Comparison of ENCODE assay signal across 1 cellular context in genomic region chr1:174999216-174999925, GRCh38.
TF ChIP-seq lines count a peak whose summit lies in the region.

No MANE protein-coding gene starts in this region.

TF ChIP-seq in GM12878, 131 proteins besides CTCF, POLR2A, EP300 and RAD21 (continued from another document and continues in another):
- TF ChIP-seq, protein P1, sequence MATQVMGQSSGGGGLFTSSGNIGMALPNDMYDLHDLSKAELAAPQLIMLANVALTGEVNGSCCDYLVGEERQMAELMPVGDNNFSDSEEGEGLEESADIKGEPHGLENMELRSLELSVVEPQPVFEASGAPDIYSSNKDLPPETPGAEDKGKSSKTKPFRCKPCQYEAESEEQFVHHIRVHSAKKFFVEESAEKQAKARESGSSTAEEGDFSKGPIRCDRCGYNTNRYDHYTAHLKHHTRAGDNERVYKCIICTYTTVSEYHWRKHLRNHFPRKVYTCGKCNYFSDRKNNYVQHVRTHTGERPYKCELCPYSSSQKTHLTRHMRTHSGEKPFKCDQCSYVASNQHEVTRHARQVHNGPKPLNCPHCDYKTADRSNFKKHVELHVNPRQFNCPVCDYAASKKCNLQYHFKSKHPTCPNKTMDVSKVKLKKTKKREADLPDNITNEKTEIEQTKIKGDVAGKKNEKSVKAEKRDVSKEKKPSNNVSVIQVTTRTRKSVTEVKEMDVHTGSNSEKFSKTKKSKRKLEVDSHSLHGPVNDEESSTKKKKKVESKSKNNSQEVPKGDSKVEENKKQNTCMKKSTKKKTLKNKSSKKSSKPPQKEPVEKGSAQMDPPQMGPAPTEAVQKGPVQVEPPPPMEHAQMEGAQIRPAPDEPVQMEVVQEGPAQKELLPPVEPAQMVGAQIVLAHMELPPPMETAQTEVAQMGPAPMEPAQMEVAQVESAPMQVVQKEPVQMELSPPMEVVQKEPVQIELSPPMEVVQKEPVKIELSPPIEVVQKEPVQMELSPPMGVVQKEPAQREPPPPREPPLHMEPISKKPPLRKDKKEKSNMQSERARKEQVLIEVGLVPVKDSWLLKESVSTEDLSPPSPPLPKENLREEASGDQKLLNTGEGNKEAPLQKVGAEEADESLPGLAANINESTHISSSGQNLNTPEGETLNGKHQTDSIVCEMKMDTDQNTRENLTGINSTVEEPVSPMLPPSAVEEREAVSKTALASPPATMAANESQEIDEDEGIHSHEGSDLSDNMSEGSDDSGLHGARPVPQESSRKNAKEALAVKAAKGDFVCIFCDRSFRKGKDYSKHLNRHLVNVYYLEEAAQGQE (IDR thresholded peaks at IDR 0.05; ENCODE audit: low read depth, low read length), result no peak
- TF ChIP-seq FOXM1 (IDR thresholded peaks at IDR 0.05; ENCODE audit: low read depth, low read length) (peak; percentile 67), EGR1 (IDR thresholded peaks at IDR 0.05; ENCODE audit: borderline replicate concordance in 1 of 2, low read depth in 2 of 2, low read length in 2 of 2) (peak; percentile 68 to 72; a peak in 2 of 3 replicates), HSF1 (IDR thresholded peaks at IDR 0.05; ENCODE audit: low read depth, low read length) (no peak), JUNB (IDR thresholded peaks at IDR 0.05) (peak; percentile 11; the same call in 1 of the 2 replicates), HDAC6 (IDR thresholded peaks at IDR 0.05; ENCODE audit: unreplicated experiment) (no peak), PML (IDR thresholded peaks at IDR 0.05; ENCODE audit: low read length) (peak; percentile 99), E4F1 (IDR thresholded peaks at IDR 0.05; ENCODE audit: borderline replicate concordance, partially characterized antibody) (peak; percentile 54), BHLHE40 (IDR thresholded peaks at IDR 0.05; ENCODE audit: borderline replicate concordance in 1 of 2, low read depth in 2 of 2, low read length in 1 of 2) (peak; percentile 15 to 72; a peak in 2 of 4 replicates), EED (IDR thresholded peaks at IDR 0.05; ENCODE audit: low read depth) (no peak), LARP7 (IDR thresholded peaks at IDR 0.05) (peak; percentile 77), RB1 (IDR thresholded peaks at IDR 0.05; ENCODE audit: borderline replicate concordance) (peak; percentile 52; the same call in 1 of the 2 replicates), E2F8 (IDR thresholded peaks at IDR 0.05; ENCODE audit: low read depth, partially characterized antibody) (peak; percentile 95), SMAD5 (IDR thresholded peaks at IDR 0.05; ENCODE audit: low read depth) (peak; percentile 94), SMARCA5 (IDR thresholded peaks at IDR 0.05) (no peak), RFX5 (IDR thresholded peaks at IDR 0.05; ENCODE audit: low read depth, low read length) (0 out of 2 replicates have a peak, but pooled peaks have one; percentile 26), ASH2L (IDR thresholded peaks at IDR 0.05; ENCODE audit: borderline replicate concordance, low read depth) (peak; percentile 51; the same call in 1 of the 2 replicates), ZNF687 (IDR thresholded peaks at IDR 0.05) (peak; percentile 96), PKNOX1 (IDR thresholded peaks at IDR 0.05) (peak; percentile 59), SPI1 (IDR thresholded peaks at IDR 0.05; ENCODE audit: borderline replicate concordance, insufficient read depth, low read depth, low read length) (no peak; the same call in 1 of the 2 replicates), CHD1 (IDR thresholded peaks at IDR 0.05; ENCODE audit: low read depth, low read length) (peak; percentile 66), ZNF384 (IDR thresholded peaks at IDR 0.05; ENCODE audit: borderline replicate concordance, low read depth, low read length) (no peak), CBX3 (IDR thresholded peaks at IDR 0.05; ENCODE audit: borderline replicate concordance, low read depth) (no peak), SMAD1 (IDR thresholded peaks at IDR 0.05; ENCODE audit: low read depth, partially characterized antibody) (peak; percentile 61), EZH2 (IDR thresholded peaks at IDR 0.05; ENCODE audit: borderline replicate concordance, control insufficient read depth, low read depth, low read length) (no peak), ESRRA (IDR thresholded peaks at IDR 0.05; ENCODE audit: low read length) (no peak), ATF2 (IDR thresholded peaks at IDR 0.05; ENCODE audit: low read length) (peak; percentile 90), PAX5 (IDR thresholded peaks at IDR 0.05; ENCODE audit: borderline replicate concordance, low read depth, low read length) (no peak; the same call in 1 of the 2 replicates), JUND (IDR thresholded peaks at IDR 0.05; ENCODE audit: low read depth, low read length) (0 out of 2 replicates have a peak, but pooled peaks have one; percentile 1)
- TF ChIP-seq, protein P2, sequence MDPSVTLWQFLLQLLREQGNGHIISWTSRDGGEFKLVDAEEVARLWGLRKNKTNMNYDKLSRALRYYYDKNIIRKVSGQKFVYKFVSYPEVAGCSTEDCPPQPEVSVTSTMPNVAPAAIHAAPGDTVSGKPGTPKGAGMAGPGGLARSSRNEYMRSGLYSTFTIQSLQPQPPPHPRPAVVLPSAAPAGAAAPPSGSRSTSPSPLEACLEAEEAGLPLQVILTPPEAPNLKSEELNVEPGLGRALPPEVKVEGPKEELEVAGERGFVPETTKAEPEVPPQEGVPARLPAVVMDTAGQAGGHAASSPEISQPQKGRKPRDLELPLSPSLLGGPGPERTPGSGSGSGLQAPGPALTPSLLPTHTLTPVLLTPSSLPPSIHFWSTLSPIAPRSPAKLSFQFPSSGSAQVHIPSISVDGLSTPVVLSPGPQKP (IDR thresholded peaks at IDR 0.05; ENCODE audit: low read depth, low read length), result peak; percentile 63
- TF ChIP-seq, protein P3, sequence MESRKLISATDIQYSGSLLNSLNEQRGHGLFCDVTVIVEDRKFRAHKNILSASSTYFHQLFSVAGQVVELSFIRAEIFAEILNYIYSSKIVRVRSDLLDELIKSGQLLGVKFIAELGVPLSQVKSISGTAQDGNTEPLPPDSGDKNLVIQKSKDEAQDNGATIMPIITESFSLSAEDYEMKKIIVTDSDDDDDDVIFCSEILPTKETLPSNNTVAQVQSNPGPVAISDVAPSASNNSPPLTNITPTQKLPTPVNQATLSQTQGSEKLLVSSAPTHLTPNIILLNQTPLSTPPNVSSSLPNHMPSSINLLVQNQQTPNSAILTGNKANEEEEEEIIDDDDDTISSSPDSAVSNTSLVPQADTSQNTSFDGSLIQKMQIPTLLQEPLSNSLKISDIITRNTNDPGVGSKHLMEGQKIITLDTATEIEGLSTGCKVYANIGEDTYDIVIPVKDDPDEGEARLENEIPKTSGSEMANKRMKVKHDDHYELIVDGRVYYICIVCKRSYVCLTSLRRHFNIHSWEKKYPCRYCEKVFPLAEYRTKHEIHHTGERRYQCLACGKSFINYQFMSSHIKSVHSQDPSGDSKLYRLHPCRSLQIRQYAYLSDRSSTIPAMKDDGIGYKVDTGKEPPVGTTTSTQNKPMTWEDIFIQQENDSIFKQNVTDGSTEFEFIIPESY (IDR thresholded peaks at IDR 0.05), result no peak
- TF ChIP-seq, protein P4, sequence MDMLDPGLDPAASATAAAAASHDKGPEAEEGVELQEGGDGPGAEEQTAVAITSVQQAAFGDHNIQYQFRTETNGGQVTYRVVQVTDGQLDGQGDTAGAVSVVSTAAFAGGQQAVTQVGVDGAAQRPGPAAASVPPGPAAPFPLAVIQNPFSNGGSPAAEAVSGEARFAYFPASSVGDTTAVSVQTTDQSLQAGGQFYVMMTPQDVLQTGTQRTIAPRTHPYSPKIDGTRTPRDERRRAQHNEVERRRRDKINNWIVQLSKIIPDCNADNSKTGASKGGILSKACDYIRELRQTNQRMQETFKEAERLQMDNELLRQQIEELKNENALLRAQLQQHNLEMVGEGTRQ (IDR thresholded peaks at IDR 0.05; ENCODE audit: borderline replicate concordance, low read depth, low read length), result peak; percentile 84
- TF ChIP-seq, protein P5, sequence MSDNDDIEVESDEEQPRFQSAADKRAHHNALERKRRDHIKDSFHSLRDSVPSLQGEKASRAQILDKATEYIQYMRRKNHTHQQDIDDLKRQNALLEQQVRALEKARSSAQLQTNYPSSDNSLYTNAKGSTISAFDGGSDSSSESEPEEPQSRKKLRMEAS (IDR thresholded peaks at IDR 0.05; ENCODE audit: low read depth, low read length), result peak; percentile 45; the same call in 1 of the 2 replicates
